Comparison of ENCODE assay signal across 8 cellular contexts in the genomic region with DNA sequence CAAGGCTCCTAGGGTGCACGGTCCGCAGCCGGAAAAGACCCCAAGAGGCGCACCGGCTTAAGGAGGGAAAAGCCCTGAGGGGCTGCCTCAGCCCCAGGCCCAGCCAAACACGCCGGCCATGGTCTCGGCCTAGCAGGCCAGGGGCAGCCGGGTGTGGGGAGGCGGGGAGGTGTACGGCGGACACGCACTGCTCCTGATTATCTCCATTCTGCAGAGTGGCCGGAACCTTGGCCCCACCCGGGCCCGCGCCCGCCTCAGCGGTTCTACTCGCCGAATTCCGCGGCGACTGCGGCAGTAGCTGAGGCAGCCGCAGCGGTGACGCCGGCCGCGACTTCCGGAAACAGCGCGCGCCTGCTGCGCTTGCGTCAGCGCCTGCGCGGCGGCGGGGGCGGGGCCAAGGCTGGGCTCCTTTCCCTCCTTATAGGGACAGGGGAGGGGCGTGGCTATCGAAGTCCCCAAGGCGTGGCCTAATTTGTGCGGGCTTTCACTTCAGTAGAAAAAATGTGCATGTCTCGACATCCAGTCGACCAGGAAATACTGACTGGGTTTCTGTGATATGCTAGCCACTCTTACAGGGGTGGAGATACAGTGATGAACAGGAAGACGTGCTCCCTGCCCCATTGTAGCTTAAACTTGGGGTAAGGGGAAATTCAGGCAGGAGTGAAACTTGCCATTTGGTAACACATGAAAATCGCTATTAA. TPM values are rescaled to one million over a fixed set of nuclear protein-coding genes. Genes with fewer than 3 reads are reported as not detected.
DNase-seq lines count a peak whose midpoint lies in the region; ATAC-seq and TF ChIP-seq lines count a peak whose summit lies in the region.

A gene with protein sequence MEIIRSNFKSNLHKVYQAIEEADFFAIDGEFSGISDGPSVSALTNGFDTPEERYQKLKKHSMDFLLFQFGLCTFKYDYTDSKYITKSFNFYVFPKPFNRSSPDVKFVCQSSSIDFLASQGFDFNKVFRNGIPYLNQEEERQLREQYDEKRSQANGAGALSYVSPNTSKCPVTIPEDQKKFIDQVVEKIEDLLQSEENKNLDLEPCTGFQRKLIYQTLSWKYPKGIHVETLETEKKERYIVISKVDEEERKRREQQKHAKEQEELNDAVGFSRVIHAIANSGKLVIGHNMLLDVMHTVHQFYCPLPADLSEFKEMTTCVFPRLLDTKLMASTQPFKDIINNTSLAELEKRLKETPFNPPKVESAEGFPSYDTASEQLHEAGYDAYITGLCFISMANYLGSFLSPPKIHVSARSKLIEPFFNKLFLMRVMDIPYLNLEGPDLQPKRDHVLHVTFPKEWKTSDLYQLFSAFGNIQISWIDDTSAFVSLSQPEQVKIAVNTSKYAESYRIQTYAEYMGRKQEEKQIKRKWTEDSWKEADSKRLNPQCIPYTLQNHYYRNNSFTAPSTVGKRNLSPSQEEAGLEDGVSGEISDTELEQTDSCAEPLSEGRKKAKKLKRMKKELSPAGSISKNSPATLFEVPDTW (minus strand): TSS at position 342 of the 701 bp plus-strand sequence. CDS start 135 bp downstream, at position 207.

- in situ Hi-C loops in GM13977 (cut with MboI; ENCODE audit: low pct_unique_long_range_greater_than_20kb, low sequenced_read_pairs, unreplicated experiment): no loop called here

- DNase-seq in GM13977 (ENCODE audit: low spot score) (peak; percentile 98), NCI-H1930 (lab: John Stamatoyannopoulos, UW) (peak; percentile 97), anterior cingulate cortex (lab: John Stamatoyannopoulos, UW) (peak; percentile 31 to 94 (median 89)), right atrium auricular region (ENCODE audit: low spot score) (peak; percentile 97), psoas muscle (peak; percentile 96 to 98)

- H3K27ac ChIP-seq in right atrium auricular region (peak within 1 kb of the TSS; percentile 78 to 89), psoas muscle (peak within 1 kb of the TSS; percentile 99), urinary bladder (ENCODE audit: low read depth) (peak within 1 kb of the TSS; percentile 84)

- TF ChIP-seq CTCF in GM13977 (IDR thresholded peaks at IDR 0.05; ENCODE audit: extremely low read depth, insufficient read depth, missing control alignments): no peak
- no peak for TF ChIP-seq CTCF in right atrium auricular region (IDR thresholded peaks at IDR 0.05)
- no peak for TF ChIP-seq CTCF in psoas muscle (IDR thresholded peaks at IDR 0.05)

- H3K4me3 ChIP-seq in right atrium auricular region: peak within 1 kb of the TSS; percentile 55 to 89
- peak within 1 kb of the TSS; percentile 100 for H3K4me3 ChIP-seq in psoas muscle
- H3K4me3 ChIP-seq in urinary bladder (ENCODE audit: low read depth, low read length): peak within 1 kb of the TSS; percentile 90

- H3K36me3 ChIP-seq in right atrium auricular region (peaks cover 26% of the 10 kb centered on the region), psoas muscle (ENCODE audit: insufficient read depth in 1 of 2, low read depth in 1 of 2) (peaks cover 0 to 39% of the 10 kb centered on the region in 2 donors), urinary bladder (ENCODE audit: insufficient read depth) (peaks cover 5% of the 10 kb centered on the region)

- H3K9me3 ChIP-seq in right atrium auricular region: no peaks in the 10 kb centered on the region
- H3K9me3 ChIP-seq in psoas muscle: no peaks in the 10 kb centered on the region

- H3K27me3 ChIP-seq in right atrium auricular region (no peaks in the 10 kb centered on the region), psoas muscle (ENCODE audit: insufficient read depth in 3 of 3, low read length in 2 of 3) (no peaks in the 10 kb centered on the region)

- ATAC-seq in HG02938 (IDR thresholded peaks at IDR 0.05; ENCODE audit: unreplicated experiment) (peak; percentile 39), psoas muscle (peak; percentile 83 to 85 (median 84))

- intact Hi-C loops in T-helper 2 cell treated with Interferon-gamma antibody and Interleukin-4, amounts not matched to agents 100 ng/mL and 5 ng/mL, for 36 hours (cut with micrococcal nuclease): loop anchor here (1.0 to 10.0 kb wide), 5 partner anchors 345 to 1012 kb away; a partner anchor contains a TSS
- intact Hi-C loops in psoas muscle (cut with DNase I): no loop called here

- H3K4me1 ChIP-seq in right atrium auricular region: peaks cover 0 to 37% of the 10 kb centered on the region in 2 donors
- peaks cover 40% of the 10 kb centered on the region for H3K4me1 ChIP-seq in psoas muscle
- peaks cover 1% of the 10 kb centered on the region for H3K4me1 ChIP-seq in urinary bladder (ENCODE audit: insufficient read depth)

- 1% methylated on average over 49 to 51 of the region's 51 CpGs for WGBS in psoas muscle, 3 donors
- whole genome bisulfite sequencing in urinary bladder: 1% methylated on average over 51 of the region's 51 CpGs

RNA-seq across cellular contexts. Expression of the gene that starts here (rescaled TPM):
- total RNA-seq in T-helper 2 cell treated with Interferon-gamma antibody and Interleukin-4, amounts not matched to agents 100 ng/mL and 5 ng/mL, for 36 hours: 44.3 and 47.2 TPM in 2 replicates
- total RNA-seq in right atrium auricular region (10 to 100 TPM; 19.5 to 26.0 TPM), psoas muscle (10 to 100 TPM; 11.6 to 15.0 (median 14.3) TPM), urinary bladder (37.4 TPM)
- polyA plus RNA-seq in psoas muscle (10 to 100 TPM; 10.3 to 20.9 (median 10.3) TPM), urinary bladder (25.8 TPM)

Comparison
In these comparisons a context has a peak if more than half of its experiments do, and no peak if none do; other contexts are left out.
1. Peak in every context shown above with its lines: DNase-seq, ATAC-seq, H3K4me3 ChIP-seq and H3K27ac ChIP-seq.